8 cellular contexts compared by ENCODE assay signal in genomic region chr19:31350033-31350692, GRCh38. TPM values are rescaled to one million over a fixed set of nuclear protein-coding genes. Genes with fewer than 3 reads are reported as not detected.
DNase-seq lines count a peak whose midpoint lies in the region; ATAC-seq and TF ChIP-seq lines count a peak whose summit lies in the region.

No MANE protein-coding gene starts in this region.

- H3K4me1 Mint-ChIP-seq in endothelial cell (ENCODE audit: unreplicated experiment), result peaks cover 30% of the 10 kb centered on the region

- ATAC-seq in GM21786 (IDR thresholded peaks at IDR 0.05; ENCODE audit: unreplicated experiment), result no peak
- ATAC-seq in GM19455 (IDR thresholded peaks at IDR 0.05; ENCODE audit: unreplicated experiment), result no peak

- no peaks in the 10 kb centered on the region for H3K9me3 Mint-ChIP-seq in endothelial cell (ENCODE audit: unreplicated experiment)

- peak overlapping the region; percentile 65 for H3K4me3 Mint-ChIP-seq in endothelial cell (ENCODE audit: unreplicated experiment)

- H3K27me3 Mint-ChIP-seq in endothelial cell (ENCODE audit: unreplicated experiment), result peaks cover 23% of the 10 kb centered on the region

- DNase-seq in AG08396 (ENCODE audit: low spot score) (peak; percentile 67), LHCN-M2 (ENCODE audit: low read depth) (peak; percentile 45), endothelial cell (ENCODE audit: low spot score) (peak; percentile 38), myocyte (ENCODE audit: low read depth) (peak; percentile 54), NCI-H510A (lab: John Stamatoyannopoulos, UW) (no peak), COLO829 (ENCODE audit: low spot score) (no peak)

- TF ChIP-seq CTCF in endothelial cell (IDR thresholded peaks at IDR 0.05; ENCODE audit: unreplicated experiment), result no peak

- H3K36me3 Mint-ChIP-seq in endothelial cell (ENCODE audit: low read depth, unreplicated experiment), result no peaks in the 10 kb centered on the region

- no peak overlapping the region for H3K27ac Mint-ChIP-seq in endothelial cell (ENCODE audit: unreplicated experiment)

RNA-seq across cellular contexts. Expression of gene TSHZ3, which starts 0.9 kb away (rescaled TPM):
- 14.3 and 17.8 TPM in 2 replicates for total RNA-seq in LHCN-M2 (2014; rRNA removed)
- polyA plus RNA-seq in LHCN-M2 (2012), result 9.0 TPM
- 12.3 TPM for total RNA-seq in endothelial cell (ENCODE audit: unreplicated experiment)
- total RNA-seq in myocyte, result 8.1 and 10.9 TPM in 2 replicates
- polyA plus RNA-seq in myocyte (2012), result 13.8 TPM

Comparison
In these comparisons a context has a peak if more than half of its experiments do, and no peak if none do; other contexts are left out.
1. DNase-seq: peak in AG08396 (single experiment), LHCN-M2 (single experiment), endothelial cell (single experiment) and myocyte (single experiment); none in NCI-H510A (single experiment) and COLO829 (single experiment).